Comparison of ENCODE assay signal across 1 cellular context in the genomic region with DNA sequence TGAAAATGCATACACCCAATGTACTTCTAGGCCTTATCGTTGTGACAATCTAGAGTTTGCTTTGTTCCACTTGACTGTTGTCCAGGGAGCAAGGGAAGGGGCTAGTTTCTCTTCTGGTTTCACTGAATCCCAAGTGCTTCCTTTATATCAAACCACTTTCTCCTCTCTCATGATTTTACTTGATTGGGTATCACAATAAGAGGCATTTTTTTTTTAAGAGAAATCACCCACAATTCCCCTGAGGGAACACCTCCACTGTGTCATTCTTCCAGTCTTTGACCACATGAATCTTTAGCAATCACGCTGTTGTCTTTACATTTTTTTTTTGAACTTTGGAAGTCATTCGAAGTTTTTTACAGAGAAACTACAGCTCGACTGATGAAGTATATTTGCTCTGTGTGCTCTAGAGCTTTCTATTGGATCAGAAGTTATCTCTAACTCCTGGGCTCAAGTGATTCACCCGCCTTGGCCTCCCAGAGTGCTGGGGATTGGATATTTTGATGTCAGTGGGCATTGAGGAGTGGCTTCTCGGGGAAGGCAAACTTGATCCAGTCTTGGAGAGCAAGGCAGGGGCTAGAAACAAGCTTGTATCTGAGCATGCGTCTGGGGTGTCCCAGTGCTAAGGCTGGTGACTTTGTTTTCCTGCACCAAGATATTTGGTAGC.
TF ChIP-seq lines count a peak whose summit lies in the region.

No MANE protein-coding gene starts in this region.

TF ChIP-seq in WTC11, 78 proteins besides CTCF, POLR2A, EP300 and RAD21 (continued from another document):
- TF ChIP-seq, protein P1, sequence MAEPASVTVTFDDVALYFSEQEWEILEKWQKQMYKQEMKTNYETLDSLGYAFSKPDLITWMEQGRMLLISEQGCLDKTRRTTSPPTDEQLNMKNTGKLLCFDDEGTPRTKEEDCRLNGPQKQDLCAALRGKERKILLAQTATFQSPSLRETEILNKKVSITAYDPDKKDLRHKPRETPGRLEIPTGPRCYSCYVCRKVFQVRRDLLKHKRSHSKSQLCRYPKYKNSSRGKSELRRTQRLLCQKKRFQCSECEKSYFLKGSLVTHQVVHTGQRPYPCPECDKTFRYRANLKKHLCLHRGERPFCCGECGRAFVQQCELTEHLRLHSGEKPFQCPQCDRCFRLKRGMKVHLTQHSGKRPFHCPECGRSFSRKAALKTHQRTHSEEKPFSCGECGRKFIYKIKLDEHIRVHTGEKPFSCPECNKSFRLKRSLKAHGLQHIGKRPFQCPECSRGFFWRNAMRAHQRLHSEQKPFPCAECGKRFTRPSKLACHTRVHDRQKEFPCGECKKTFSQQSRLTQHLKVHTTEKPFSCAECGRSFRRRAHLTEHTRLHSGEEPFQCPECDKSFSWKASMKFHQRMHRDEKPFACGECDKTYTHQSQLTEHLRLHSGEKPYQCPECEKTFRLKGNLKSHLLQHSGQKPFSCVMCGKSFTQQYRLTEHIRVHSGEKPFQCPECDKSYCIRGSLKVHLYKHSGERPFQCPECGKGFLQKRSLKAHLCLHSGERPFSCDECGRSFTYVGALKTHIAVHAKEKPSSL (CRISPR knock-in tag; conservative IDR thresholded peaks at IDR 0.05), result no peak
- no peak for TF ChIP-seq RORB (CRISPR knock-in tag; IDR thresholded peaks at IDR 0.05)
- no peak for TF ChIP-seq ETV6 (CRISPR knock-in tag; IDR thresholded peaks at IDR 0.05)
- no peak for TF ChIP-seq NFYB (CRISPR knock-in tag; conservative IDR thresholded peaks at IDR 0.05; ENCODE audit: low read depth)
- no peak for TF ChIP-seq PRRX2 (CRISPR knock-in tag; IDR thresholded peaks at IDR 0.05)
- no peak for TF ChIP-seq ZNF138 (CRISPR knock-in tag; conservative IDR thresholded peaks at IDR 0.05)
- TF ChIP-seq MYBL2 (CRISPR knock-in tag; IDR thresholded peaks at IDR 0.05), result no peak
- TF ChIP-seq ELF4 (CRISPR knock-in tag; IDR thresholded peaks at IDR 0.05; ENCODE audit: low read depth), result no peak
